ENCODE assay signal across 8 cellular contexts in genomic region chr4:152352215-152352614, GRCh38.
A peak's percentile ranks its signal among the peaks of the same experiment; 100 is the strongest.
DNase-seq lines count a peak whose midpoint lies in the region; ATAC-seq and TF ChIP-seq lines count a peak whose summit lies in the region.

No MANE protein-coding gene starts in this region.

- peak; percentile 16 for ATAC-seq in GM19397 (IDR thresholded peaks at IDR 0.05; ENCODE audit: unreplicated experiment)
- no peak for ATAC-seq in HG02884 (IDR thresholded peaks at IDR 0.05; ENCODE audit: unreplicated experiment)

- no peak for DNase-seq in RWPE1 (ENCODE audit: low spot score)
- no peak for DNase-seq in foreskin fibroblast
- no peak for DNase-seq in SHP77 (lab: John Stamatoyannopoulos, UW)
- DNase-seq in activated T-cell treated with anti-CD3 and anti-CD28 coated beads for 4 hours = no peak
- DNase-seq in AML-193 (lab: John Stamatoyannopoulos, UW) = no peak

- peak overlapping the region; percentile 69 for H3K9ac ChIP-seq in skeletal muscle satellite cell (ENCODE audit: low read depth, low read length)

- H3K27ac ChIP-seq in RWPE1 = peak overlapping the region; percentile 79

- CTCF ChIA-PET in RWPE1 (lab: Yijun Ruan, JAX) = interaction anchor here (0.7 kb wide), 1 partner anchor 1227 kb away, joined by 3 read pairs; no protein-coding TSS in a partner anchor

- peak overlapping the region; percentile 62 to 69 for H3K4me3 ChIP-seq in foreskin fibroblast (ENCODE audit: low read depth in 1 of 2, low read length in 2 of 2)
- peak overlapping the region; percentile 65 for H3K4me3 ChIP-seq in skeletal muscle satellite cell (ENCODE audit: low read length)

- TF ChIP-seq CTCF in RWPE1 (conservative IDR thresholded peaks at IDR 0.05; ENCODE audit: low read depth) (no peak), foreskin fibroblast (IDR thresholded peaks at IDR 0.05; ENCODE audit: low read depth, low read length) (no peak)

- peaks cover 22% of the 10 kb centered on the region for H3K4me1 ChIP-seq in skeletal muscle satellite cell (ENCODE audit: control insufficient read depth, insufficient read depth, low read length)

- no peaks in the 10 kb centered on the region for H3K27me3 ChIP-seq in skeletal muscle satellite cell (ENCODE audit: control insufficient read depth, insufficient read depth, low read length)

- no peaks in the 10 kb centered on the region for H3K36me3 ChIP-seq in skeletal muscle satellite cell (ENCODE audit: insufficient read depth, low read length)

- H3K4me2 ChIP-seq in skeletal muscle satellite cell (ENCODE audit: low read length) = peak overlapping the region; percentile 83

- no peaks in the 10 kb centered on the region for H3K9me3 ChIP-seq in skeletal muscle satellite cell (replicated peaks; ENCODE audit: low read length)

- POLR2A ChIA-PET in RWPE1 (lab: Yijun Ruan, JAX; ENCODE audit: low non-redundant PET) = no interaction called here
